35 cellular contexts compared by ENCODE assay signal in the genomic region with DNA sequence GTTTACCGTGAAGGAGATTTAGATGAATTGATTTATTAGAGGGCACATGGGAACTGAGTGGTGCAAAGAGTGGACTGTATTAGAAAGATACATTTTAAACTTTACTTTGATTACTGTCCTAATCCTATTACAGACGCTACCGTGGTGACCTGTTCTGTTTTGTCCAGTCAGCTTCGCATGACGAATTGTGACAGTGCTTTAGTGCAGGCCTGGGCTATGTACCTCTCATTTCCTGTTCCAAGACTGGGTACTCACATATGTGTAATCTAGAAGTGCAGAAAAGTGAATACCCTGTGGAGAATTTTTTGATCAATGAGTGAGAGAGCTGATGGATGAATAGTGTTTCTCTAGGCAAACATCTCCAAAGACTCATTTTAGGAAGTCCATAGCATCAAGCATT.
DNase-seq lines count a peak whose midpoint lies in the region; ATAC-seq, FAIRE-seq and TF ChIP-seq lines count a peak whose summit lies in the region.
"Had no signal": no experiment of that assay in that cellular context is flagged by ENCODE, and none has a peak within 500 bp of the region (broad histone marks: within the 10 kb centered on the region; RNA-seq: fewer than 3 reads in every experiment).

No MANE protein-coding gene starts in this region.

- ATAC-seq in GM21786 (IDR thresholded peaks at IDR 0.05; ENCODE audit: unreplicated experiment), result no peak
- ATAC-seq: A549; CD8-positive, alpha-beta T cell had no signal

- no peaks in the 10 kb centered on the region for H3K9me3 ChIP-seq in osteoblast (ENCODE audit: low read depth, low read length)
- H3K9me3 ChIP-seq: A549, BE2C, BLaER1, Caco-2 had no signal

- no peaks in the 10 kb centered on the region for H3K4me1 ChIP-seq in osteoblast (ENCODE audit: insufficient read depth, low read length)
- H3K4me1 ChIP-seq: A549; BE2C; BLaER1; BLaER1 treated with 17β-estradiol and CSF1 and Interleukin-3, amounts not matched to agents 10 nM and 100 nM; Caco-2 had no signal

- no peak overlapping the region for H3K27ac ChIP-seq in osteoblast (ENCODE audit: low read depth, low read length)
- H3K27ac ChIP-seq: 22Rv1; A549; BLaER1; BLaER1 treated with 17β-estradiol and CSF1 and Interleukin-3, amounts not matched to agents 10 nM and 100 nM; C4-2B had no signal

- TF ChIP-seq CTCF in bronchial epithelial cell (IDR thresholded peaks at IDR 0.05; ENCODE audit: insufficient read depth, low read length, severe bottlenecking) (no peak), epithelial cell of esophagus (IDR thresholded peaks at IDR 0.05; ENCODE audit: insufficient read depth, low read depth, low read length, missing control alignments) (no peak), osteoblast (IDR thresholded peaks at IDR 0.05; ENCODE audit: extremely low read depth, low read depth, low read length) (no peak)

- H3K36me3 ChIP-seq in bronchial epithelial cell (ENCODE audit: control insufficient read depth, insufficient read depth, low read length), result no peaks in the 10 kb centered on the region
- H3K36me3 ChIP-seq in osteoblast (ENCODE audit: insufficient read depth, low read length), result no peaks in the 10 kb centered on the region
- H3K36me3 ChIP-seq: BE2C; BLaER1; BLaER1 treated with 17β-estradiol and CSF1 and Interleukin-3, amounts not matched to agents 10 nM and 100 nM had no signal

- DNase-seq in HT1080 (ENCODE audit: low read depth) (peak; percentile 5), bronchial epithelial cell (ENCODE audit: low read depth) (peak; percentile 81), epithelial cell of esophagus (ENCODE audit: low read depth) (peak; percentile 54), osteoblast (ENCODE audit: insufficient read length, low spot score, missing footprints) (peak; percentile 4), UCSD-AML1 (lab: John Stamatoyannopoulos, UW; ENCODE audit: unreplicated experiment) (no peak), globus pallidus (ENCODE audit: low spot score) (no peak)
- DNase-seq in stimulated activated CD4-positive, alpha-beta T cell treated with anti-CD3 and anti-CD28 coated beads, Interleukin-15, amount 100 ng/mL, for 24 hours, result no peak
- DNase-seq: 8988T; ACHN; AML-193; BE2C; C1 segment of cervical spinal cord; Caco-2; Calu3; CD4-positive, alpha-beta memory T cell; CD4-positive, alpha-beta T cell; CD4-positive, CD25-positive, alpha-beta regulatory T cell; CD8-positive, alpha-beta memory T cell; CD8-positive, alpha-beta T cell; COR-L47; DMS 273 treated with DMSO at 0.1 percent for 48 hours; DMS153; DMS53; DMS79; DMS79 treated with DMSO at 0.1 percent for 48 hours; DND-41; EL had no signal

- H3K4me2 ChIP-seq in osteoblast (ENCODE audit: insufficient read depth, low read length), result no peak overlapping the region
- H3K4me2 ChIP-seq: A549; BLaER1; BLaER1 treated with 17β-estradiol and CSF1 and Interleukin-3, amounts not matched to agents 10 nM and 100 nM had no signal

- H2AFZ ChIP-seq in osteoblast (ENCODE audit: low read length), result no peak overlapping the region

- FAIRE-seq in bronchial epithelial cell (lab: Jason Lieb, UNC), result no peak
- FAIRE-seq: A204.1, A549, D721Med had no signal

- H3K27me3 ChIP-seq in bronchial epithelial cell (ENCODE audit: control insufficient read depth, insufficient read depth, low read length) (no peaks in the 10 kb centered on the region), osteoblast (ENCODE audit: insufficient read depth, low read length) (no peaks in the 10 kb centered on the region)
- H3K27me3 ChIP-seq: BE2C; BLaER1; BLaER1 treated with 17β-estradiol and CSF1 and Interleukin-3, amounts not matched to agents 10 nM and 100 nM had no signal

- H4K20me1 ChIP-seq in osteoblast (ENCODE audit: insufficient read depth, low read length), result no peaks in the 10 kb centered on the region
- H4K20me1 ChIP-seq: BLaER1; BLaER1 treated with 17β-estradiol and CSF1 and Interleukin-3, amounts not matched to agents 10 nM and 100 nM had no signal

- H3K4me3 ChIP-seq in bronchial epithelial cell (ENCODE audit: low read depth, low read length) (no peak overlapping the region), epithelial cell of esophagus (ENCODE audit: low read length) (no peak overlapping the region), osteoblast (ENCODE audit: insufficient read depth, low read length) (no peak overlapping the region)
- H3K4me3 ChIP-seq: A549; BLaER1; BLaER1 treated with 17β-estradiol and CSF1 and Interleukin-3, amounts not matched to agents 10 nM and 100 nM had no signal

- H3K79me2 ChIP-seq in osteoblast (ENCODE audit: insufficient read depth, low read length), result no peaks in the 10 kb centered on the region

Comparison
In these comparisons a context has a peak if more than half of its experiments do, and no peak if none do; other contexts are left out.
1. DNase-seq: peak in HT1080 (single experiment), bronchial epithelial cell (single experiment), epithelial cell of esophagus (single experiment) and osteoblast (single experiment); none in UCSD-AML1 (single experiment), globus pallidus (single experiment) and stimulated activated CD4-positive, alpha-beta T cell treated with anti-CD3 and anti-CD28 coated beads, Interleukin-15, amount 100 ng/mL, for 24 hours (single experiment).